20 cellular contexts compared by ENCODE assay signal in genomic region chr9:126549246-126550006, GRCh38.
A peak's percentile ranks its signal among the peaks of the same experiment; 100 is the strongest.
DNase-seq lines count a peak whose midpoint lies in the region; ATAC-seq and TF ChIP-seq lines count a peak whose summit lies in the region.
"Had no signal": no experiment of that assay in that cellular context is flagged by ENCODE, and none has a peak within 500 bp of the region (broad histone marks: within the 10 kb centered on the region; RNA-seq: fewer than 3 reads in every experiment).

No MANE protein-coding gene starts in this region.

- no peaks in the 10 kb centered on the region for H3K79me2 ChIP-seq in GM23338 (replicated peaks; ENCODE audit: insufficient read depth)

- no peaks in the 10 kb centered on the region for H3K9me3 Mint-ChIP-seq in activated naive CD8-positive, alpha-beta T cell treated with anti-CD3 and anti-CD28 coated beads, Interleukin-2, amount 10 ng/mL, durations not matched to agents 7 days and 5 days
- no peaks in the 10 kb centered on the region for H3K9me3 Mint-ChIP-seq in activated naive CD8-positive, alpha-beta T cell treated with anti-CD3 and anti-CD28 coated beads, Interleukin-2, amount 50 U/mL, for 24 hours
- H3K9me3 Mint-ChIP-seq in glutamatergic neuron (ENCODE audit: unreplicated experiment) (peaks cover 5% of the 10 kb centered on the region), GM23338 (peaks cover 4% of the 10 kb centered on the region; the same call in 2 of the 3 replicates)
- H3K9me3 Mint-ChIP-seq: CD4-positive, alpha-beta memory T cell had no signal

- no peaks in the 10 kb centered on the region for H3K9me3 ChIP-seq in upper lobe of right lung

- H3K4me3 Mint-ChIP-seq in activated naive CD8-positive, alpha-beta T cell treated with anti-CD3 and anti-CD28 coated beads, Interleukin-2, amount 10 ng/mL, durations not matched to agents 7 days and 5 days = no peak overlapping the region
- no peak overlapping the region for H3K4me3 Mint-ChIP-seq in activated naive CD8-positive, alpha-beta T cell treated with anti-CD3 and anti-CD28 coated beads, Interleukin-2, amount 50 U/mL, for 24 hours
- H3K4me3 Mint-ChIP-seq in glutamatergic neuron (ENCODE audit: unreplicated experiment) (no peak overlapping the region), GM23338 (no peak overlapping the region)
- H3K4me3 Mint-ChIP-seq: CD4-positive, alpha-beta memory T cell had no signal

- H3K4me2 ChIP-seq in GM23338 = no peak overlapping the region
- H3K4me2 ChIP-seq: KMS-11 had no signal

- intact Hi-C loops in upper lobe of right lung (cut with DNase I) = no loop called here

- no peak for ATAC-seq in activated naive CD8-positive, alpha-beta T cell treated with anti-CD3 and anti-CD28 coated beads, Interleukin-2, amount 10 ng/mL, durations not matched to agents 7 days and 5 days (ENCODE audit: low read depth)
- ATAC-seq in activated naive CD8-positive, alpha-beta T cell treated with anti-CD3 and anti-CD28 coated beads, Interleukin-2, amount 50 U/mL, for 24 hours = no peak
- ATAC-seq in upper lobe of right lung = no peak
- ATAC-seq in GM23338 = no peak

- no peak overlapping the region for H2AFZ ChIP-seq in GM23338

- H3K4me1 Mint-ChIP-seq in activated naive CD8-positive, alpha-beta T cell treated with anti-CD3 and anti-CD28 coated beads, Interleukin-2, amount 10 ng/mL, durations not matched to agents 7 days and 5 days = no peaks in the 10 kb centered on the region
- H3K4me1 Mint-ChIP-seq in activated naive CD8-positive, alpha-beta T cell treated with anti-CD3 and anti-CD28 coated beads, Interleukin-2, amount 50 U/mL, for 24 hours = no peaks in the 10 kb centered on the region
- H3K4me1 Mint-ChIP-seq in glutamatergic neuron (ENCODE audit: low read depth, unreplicated experiment) (no peaks in the 10 kb centered on the region), GM23338 (no peaks in the 10 kb centered on the region)
- H3K4me1 Mint-ChIP-seq: CD4-positive, alpha-beta memory T cell had no signal

- no peak overlapping the region for H3K27ac Mint-ChIP-seq in activated naive CD8-positive, alpha-beta T cell treated with anti-CD3 and anti-CD28 coated beads, Interleukin-2, amount 10 ng/mL, durations not matched to agents 7 days and 5 days
- H3K27ac Mint-ChIP-seq in activated naive CD8-positive, alpha-beta T cell treated with anti-CD3 and anti-CD28 coated beads, Interleukin-2, amount 50 U/mL, for 24 hours = no peak overlapping the region
- H3K27ac Mint-ChIP-seq in glutamatergic neuron (ENCODE audit: unreplicated experiment) (no peak overlapping the region), GM23338 (no peak overlapping the region)
- H3K27ac Mint-ChIP-seq: CD4-positive, alpha-beta memory T cell had no signal

- H3K4me1 ChIP-seq in upper lobe of right lung (no peaks in the 10 kb centered on the region), GM23338 (ENCODE audit: insufficient read depth) (no peaks in the 10 kb centered on the region)

- H3K4me3 ChIP-seq in upper lobe of right lung = no peak overlapping the region
- H3K4me3 ChIP-seq in GM23338 = no peak overlapping the region

- no peaks in the 10 kb centered on the region for H3K27me3 ChIP-seq in upper lobe of right lung
- H3K27me3 ChIP-seq in GM23338 (ENCODE audit: insufficient read depth) = no peaks in the 10 kb centered on the region

- no peaks in the 10 kb centered on the region for H3K36me3 ChIP-seq in upper lobe of right lung
- H3K36me3 ChIP-seq in GM23338 (ENCODE audit: insufficient read depth) = no peaks in the 10 kb centered on the region

- POLR2A ChIA-PET in activated naive CD8-positive, alpha-beta T cell treated with anti-CD3 and anti-CD28 coated beads, Interleukin-2, amount 10 ng/mL, durations not matched to agents 7 days and 5 days (lab: Charles Lee) = no interaction called here

- DNase-seq in NCI-H1417 (lab: John Stamatoyannopoulos, UW) = peak in 2 of 3 experiments; percentile 34 to 65
- no peak for DNase-seq in NCI-H1417 treated with DMSO at 0.1 percent for 48 hours (lab: John Stamatoyannopoulos, UW)
- peak; percentile 17 for DNase-seq in activated naive CD8-positive, alpha-beta T cell treated with anti-CD3 and anti-CD28 coated beads, Interleukin-2, amount 10 ng/mL, durations not matched to agents 7 days and 5 days
- no peak for DNase-seq in activated naive CD8-positive, alpha-beta T cell treated with anti-CD3 and anti-CD28 coated beads, Interleukin-2, amount 50 U/mL, for 24 hours
- peak; percentile 30 for DNase-seq in left kidney (ENCODE audit: low read depth, low spot score)
- DNase-seq in upper lobe of right lung = peak; percentile 51
- no peak for DNase-seq in glutamatergic neuron
- no peak for DNase-seq in GM23338 (ENCODE audit: low spot score)
- DNase-seq: CD4-positive, alpha-beta memory T cell; GDM1; NCI-H1092; NCI-H187; NCI-H2171 treated with DMSO at 0.1 percent for 48 hours; NK-92 treated with Interleukin-12 subunit alpha and Interleukin-12 subunit beta, amount 100 ng/mL, for 24 hours; OCI-M1; RPMI8226; SIG-M5; SW 1271 had no signal

- TF ChIP-seq CTCF in upper lobe of right lung (IDR thresholded peaks at IDR 0.05) (no peak), glutamatergic neuron (IDR thresholded peaks at IDR 0.05; ENCODE audit: partially characterized antibody, unreplicated experiment) (no peak), GM23338 (conservative IDR thresholded peaks at IDR 0.05; ENCODE audit: low read depth in 2 of 2) (no peak)

- H3F3A ChIP-seq in GM23338 (replicated peaks; ENCODE audit: low read depth) = no peaks in the 10 kb centered on the region

- H3K36me3 Mint-ChIP-seq in activated naive CD8-positive, alpha-beta T cell treated with anti-CD3 and anti-CD28 coated beads, Interleukin-2, amount 10 ng/mL, durations not matched to agents 7 days and 5 days = no peaks in the 10 kb centered on the region
- H3K36me3 Mint-ChIP-seq in activated naive CD8-positive, alpha-beta T cell treated with anti-CD3 and anti-CD28 coated beads, Interleukin-2, amount 50 U/mL, for 24 hours (ENCODE audit: low read depth) = no peaks in the 10 kb centered on the region
- H3K36me3 Mint-ChIP-seq in glutamatergic neuron (ENCODE audit: unreplicated experiment) (peaks cover 5% of the 10 kb centered on the region), GM23338 (ENCODE audit: low read depth) (peaks cover 3% of the 10 kb centered on the region; the same call in 1 of the 3 replicates)
- H3K36me3 Mint-ChIP-seq: CD4-positive, alpha-beta memory T cell had no signal

- H3K27ac ChIP-seq in upper lobe of right lung = no peak overlapping the region
- H3K27ac ChIP-seq in GM23338 (ENCODE audit: low read depth) = no peak overlapping the region
- H3K27ac ChIP-seq: 22Rv1, KMS-11 had no signal

- H3K27me3 Mint-ChIP-seq in activated naive CD8-positive, alpha-beta T cell treated with anti-CD3 and anti-CD28 coated beads, Interleukin-2, amount 10 ng/mL, durations not matched to agents 7 days and 5 days = peaks cover 6% of the 10 kb centered on the region
- no peaks in the 10 kb centered on the region for H3K27me3 Mint-ChIP-seq in activated naive CD8-positive, alpha-beta T cell treated with anti-CD3 and anti-CD28 coated beads, Interleukin-2, amount 50 U/mL, for 24 hours
- no peaks in the 10 kb centered on the region for H3K27me3 Mint-ChIP-seq in glutamatergic neuron (ENCODE audit: unreplicated experiment)
- peaks cover 11% of the 10 kb centered on the region for H3K27me3 Mint-ChIP-seq in GM23338 (ENCODE audit: insufficient read depth, low read depth, poor library complexity)
- H3K27me3 Mint-ChIP-seq: CD4-positive, alpha-beta memory T cell had no signal

- no peaks in the 10 kb centered on the region for H3K9me2 ChIP-seq in GM23338 (ENCODE audit: insufficient read depth)

- H4K20me1 ChIP-seq in GM23338 (replicated peaks; ENCODE audit: insufficient read depth) = no peaks in the 10 kb centered on the region

TF ChIP-seq in GM23338, 12 proteins besides CTCF, POLR2A, EP300 and RAD21 (continues in another document):
- TF ChIP-seq CREB1 (CRISPR knock-in tag; IDR thresholded peaks at IDR 0.05; ENCODE audit: low read depth) = no peak
- no peak for TF ChIP-seq NANOG (IDR thresholded peaks at IDR 0.05; ENCODE audit: borderline replicate concordance)
- TF ChIP-seq ZNF114 (CRISPR knock-in tag; IDR thresholded peaks at IDR 0.05) = no peak
- TF ChIP-seq EZH2phosphoT487 (IDR thresholded peaks at IDR 0.05; ENCODE audit: unreplicated experiment) = no peak
- no peak for TF ChIP-seq STAT1 (IDR thresholded peaks at IDR 0.05; ENCODE audit: unreplicated experiment)
- no peak for TF ChIP-seq REST (IDR thresholded peaks at IDR 0.05; ENCODE audit: unreplicated experiment)

Comparison
In these comparisons a context has a peak if more than half of its experiments do, and no peak if none do; other contexts are left out.
1. DNase-seq: peak in NCI-H1417 (2 of 3), activated naive CD8-positive, alpha-beta T cell treated with anti-CD3 and anti-CD28 coated beads, Interleukin-2, amount 10 ng/mL, durations not matched to agents 7 days and 5 days (single experiment), left kidney (single experiment) and upper lobe of right lung (single experiment); none in NCI-H1417 treated with DMSO at 0.1 percent for 48 hours (single experiment), activated naive CD8-positive, alpha-beta T cell treated with anti-CD3 and anti-CD28 coated beads, Interleukin-2, amount 50 U/mL, for 24 hours (single experiment), glutamatergic neuron (single experiment) and GM23338 (single experiment).